Comparison of ENCODE assay signal across 35 cellular contexts in genomic region chr6:78528926-78529325, GRCh38.
"Had no signal": no experiment of that assay in that cellular context is flagged by ENCODE, and none has a peak within 500 bp of the region (broad histone marks: within the 10 kb centered on the region; RNA-seq: fewer than 3 reads in every experiment).

No MANE protein-coding gene starts in this region.

- H3K27me3 ChIP-seq: MG63 had no signal

- DNase-seq: Karpas-422, Kasumi-1, KBM-7, KG1, MG63, MV-4-11, NCI-H1048, NCI-H1092, NCI-H1092 treated with DMSO at 0.1 percent for 48 hours, NCI-H1105, NCI-H1105 treated with DMSO at 0.1 percent for 48 hours, NCI-H1417, NCI-H1417 treated with DMSO at 0.1 percent for 48 hours, NCI-H1436, NCI-H1436 treated with DMSO at 0.1 percent for 48 hours, NCI-H146, NCI-H1694, NCI-H1694 treated with DMSO at 0.1 percent for 48 hours, NCI-H187, NCI-H187 treated with DMSO at 0.1 percent for 48 hours, NCI-H1930, NCI-H2029, NCI-H2029 treated with DMSO at 0.1 percent for 48 hours, NCI-H2081, NCI-H2081 treated with DMSO at 0.1 percent for 48 hours, NCI-H2107, NCI-H2171, NCI-H2171 treated with DMSO at 0.1 percent for 48 hours, NCI-H2227 treated with DMSO at 0.1 percent for 48 hours, NCI-H226, NCI-H345, NCI-H446, NCI-H446 treated with DMSO at 0.1 percent for 48 hours, NCI-H510A had no signal

- H3K4me2 ChIP-seq: KMS-11 had no signal

- H3K27ac ChIP-seq: KMS-11 had no signal

- H3K4me3 ChIP-seq: MG63 had no signal

- H3K9ac ChIP-seq: KMS-11 had no signal

- H3K36me3 ChIP-seq: MG63 had no signal

- H3K9me3 ChIP-seq: MG63 had no signal
